1 cellular context compared by ENCODE assay signal in the genomic region with DNA sequence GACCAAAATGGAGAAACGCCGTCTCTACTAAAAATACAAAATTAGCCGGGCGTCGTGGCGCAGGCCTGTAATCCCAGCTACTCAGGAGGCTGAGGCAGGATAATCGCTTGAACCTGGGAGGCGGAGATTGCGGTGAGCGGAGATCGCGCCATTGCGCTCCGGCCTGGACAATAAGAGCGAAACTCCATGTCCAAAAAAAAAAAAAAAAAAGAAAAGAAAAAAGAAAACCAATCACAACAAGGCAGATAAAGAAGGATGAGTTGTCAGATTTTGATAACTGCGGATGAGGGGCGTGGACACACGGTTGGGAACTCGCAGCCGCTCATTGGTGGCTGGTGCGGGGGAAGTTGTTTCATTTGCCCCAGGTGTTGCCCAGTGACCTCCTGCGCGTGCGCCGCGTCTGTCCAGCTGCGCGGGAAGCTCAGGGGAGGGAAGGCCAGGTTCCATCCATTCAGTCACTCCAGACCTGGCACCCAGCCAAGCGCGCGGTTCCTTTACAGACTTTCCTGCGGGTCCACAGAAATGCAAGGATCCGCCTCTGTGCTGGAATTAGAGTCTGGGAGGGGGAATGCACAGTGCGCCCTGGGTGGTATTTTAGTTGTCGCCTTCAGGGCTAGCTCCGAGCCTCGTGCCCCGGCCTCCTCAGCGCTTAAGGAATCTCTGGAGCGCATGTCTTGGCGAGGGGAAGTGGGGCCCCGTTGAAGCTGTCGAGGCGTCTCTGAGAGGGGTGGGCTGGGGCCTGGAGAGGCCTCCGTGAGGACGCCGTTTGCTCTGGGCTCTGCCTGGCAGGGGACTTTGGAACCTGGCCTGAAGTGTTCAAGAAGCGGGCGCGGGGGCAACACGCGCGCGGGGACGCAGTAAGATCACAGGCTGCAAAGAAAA.
TF ChIP-seq lines count a peak whose summit lies in the region.

No MANE protein-coding gene starts in this region.

TF ChIP-seq in GM12878, 131 proteins besides CTCF, POLR2A, EP300 and RAD21:
- TF ChIP-seq, protein P1, sequence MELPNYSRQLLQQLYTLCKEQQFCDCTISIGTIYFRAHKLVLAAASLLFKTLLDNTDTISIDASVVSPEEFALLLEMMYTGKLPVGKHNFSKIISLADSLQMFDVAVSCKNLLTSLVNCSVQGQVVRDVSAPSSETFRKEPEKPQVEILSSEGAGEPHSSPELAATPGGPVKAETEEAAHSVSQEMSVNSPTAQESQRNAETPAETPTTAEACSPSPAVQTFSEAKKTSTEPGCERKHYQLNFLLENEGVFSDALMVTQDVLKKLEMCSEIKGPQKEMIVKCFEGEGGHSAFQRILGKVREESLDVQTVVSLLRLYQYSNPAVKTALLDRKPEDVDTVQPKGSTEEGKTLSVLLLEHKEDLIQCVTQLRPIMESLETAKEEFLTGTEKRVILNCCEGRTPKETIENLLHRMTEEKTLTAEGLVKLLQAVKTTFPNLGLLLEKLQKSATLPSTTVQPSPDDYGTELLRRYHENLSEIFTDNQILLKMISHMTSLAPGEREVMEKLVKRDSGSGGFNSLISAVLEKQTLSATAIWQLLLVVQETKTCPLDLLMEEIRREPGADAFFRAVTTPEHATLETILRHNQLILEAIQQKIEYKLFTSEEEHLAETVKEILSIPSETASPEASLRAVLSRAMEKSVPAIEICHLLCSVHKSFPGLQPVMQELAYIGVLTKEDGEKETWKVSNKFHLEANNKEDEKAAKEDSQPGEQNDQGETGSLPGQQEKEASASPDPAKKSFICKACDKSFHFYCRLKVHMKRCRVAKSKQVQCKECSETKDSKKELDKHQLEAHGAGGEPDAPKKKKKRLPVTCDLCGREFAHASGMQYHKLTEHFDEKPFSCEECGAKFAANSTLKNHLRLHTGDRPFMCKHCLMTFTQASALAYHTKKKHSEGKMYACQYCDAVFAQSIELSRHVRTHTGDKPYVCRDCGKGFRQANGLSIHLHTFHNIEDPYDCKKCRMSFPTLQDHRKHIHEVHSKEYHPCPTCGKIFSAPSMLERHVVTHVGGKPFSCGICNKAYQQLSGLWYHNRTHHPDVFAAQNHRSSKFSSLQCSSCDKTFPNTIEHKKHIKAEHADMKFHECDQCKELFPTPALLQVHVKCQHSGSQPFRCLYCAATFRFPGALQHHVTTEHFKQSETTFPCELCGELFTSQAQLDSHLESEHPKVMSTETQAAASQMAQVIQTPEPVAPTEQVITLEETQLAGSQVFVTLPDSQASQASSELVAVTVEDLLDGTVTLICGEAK (IDR thresholded peaks at IDR 0.05; ENCODE audit: borderline replicate concordance): peak; percentile 13; the same call in 1 of the 2 replicates
- TF ChIP-seq LARP7 (IDR thresholded peaks at IDR 0.05) (no peak), SMAD1 (IDR thresholded peaks at IDR 0.05; ENCODE audit: low read depth, partially characterized antibody) (peak; percentile 68), POLR2AphosphoS5 (IDR thresholded peaks at IDR 0.05; ENCODE audit: low read length) (no peak), NRF1 (conservative IDR thresholded peaks at IDR 0.05; ENCODE audit: low read depth, low read length) (peak; percentile 44; the same call in 1 of the 2 replicates), ESRRA (IDR thresholded peaks at IDR 0.05; ENCODE audit: low read length) (no peak), SMAD5 (IDR thresholded peaks at IDR 0.05; ENCODE audit: low read depth) (no peak), GABPA (IDR thresholded peaks at IDR 0.05; ENCODE audit: low read depth) (no peak)
- TF ChIP-seq, protein P2, sequence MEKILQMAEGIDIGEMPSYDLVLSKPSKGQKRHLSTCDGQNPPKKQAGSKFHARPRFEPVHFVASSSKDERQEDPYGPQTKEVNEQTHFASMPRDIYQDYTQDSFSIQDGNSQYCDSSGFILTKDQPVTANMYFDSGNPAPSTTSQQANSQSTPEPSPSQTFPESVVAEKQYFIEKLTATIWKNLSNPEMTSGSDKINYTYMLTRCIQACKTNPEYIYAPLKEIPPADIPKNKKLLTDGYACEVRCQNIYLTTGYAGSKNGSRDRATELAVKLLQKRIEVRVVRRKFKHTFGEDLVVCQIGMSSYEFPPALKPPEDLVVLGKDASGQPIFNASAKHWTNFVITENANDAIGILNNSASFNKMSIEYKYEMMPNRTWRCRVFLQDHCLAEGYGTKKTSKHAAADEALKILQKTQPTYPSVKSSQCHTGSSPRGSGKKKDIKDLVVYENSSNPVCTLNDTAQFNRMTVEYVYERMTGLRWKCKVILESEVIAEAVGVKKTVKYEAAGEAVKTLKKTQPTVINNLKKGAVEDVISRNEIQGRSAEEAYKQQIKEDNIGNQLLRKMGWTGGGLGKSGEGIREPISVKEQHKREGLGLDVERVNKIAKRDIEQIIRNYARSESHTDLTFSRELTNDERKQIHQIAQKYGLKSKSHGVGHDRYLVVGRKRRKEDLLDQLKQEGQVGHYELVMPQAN (conservative IDR thresholded peaks at IDR 0.05): 0 out of 2 replicates have a peak, but pooled peaks have one; percentile 17
- TF ChIP-seq, protein P3, sequence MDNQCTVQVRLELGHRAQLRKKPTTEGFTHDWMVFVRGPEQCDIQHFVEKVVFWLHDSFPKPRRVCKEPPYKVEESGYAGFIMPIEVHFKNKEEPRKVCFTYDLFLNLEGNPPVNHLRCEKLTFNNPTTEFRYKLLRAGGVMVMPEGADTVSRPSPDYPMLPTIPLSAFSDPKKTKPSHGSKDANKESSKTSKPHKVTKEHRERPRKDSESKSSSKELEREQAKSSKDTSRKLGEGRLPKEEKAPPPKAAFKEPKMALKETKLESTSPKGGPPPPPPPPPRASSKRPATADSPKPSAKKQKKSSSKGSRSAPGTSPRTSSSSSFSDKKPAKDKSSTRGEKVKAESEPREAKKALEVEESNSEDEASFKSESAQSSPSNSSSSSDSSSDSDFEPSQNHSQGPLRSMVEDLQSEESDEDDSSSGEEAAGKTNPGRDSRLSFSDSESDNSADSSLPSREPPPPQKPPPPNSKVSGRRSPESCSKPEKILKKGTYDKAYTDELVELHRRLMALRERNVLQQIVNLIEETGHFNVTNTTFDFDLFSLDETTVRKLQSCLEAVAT (IDR thresholded peaks at IDR 0.05): peak; percentile 32; the same call in 1 of the 2 replicates
